ENCODE assay signal across 16 cellular contexts in the genomic region with DNA sequence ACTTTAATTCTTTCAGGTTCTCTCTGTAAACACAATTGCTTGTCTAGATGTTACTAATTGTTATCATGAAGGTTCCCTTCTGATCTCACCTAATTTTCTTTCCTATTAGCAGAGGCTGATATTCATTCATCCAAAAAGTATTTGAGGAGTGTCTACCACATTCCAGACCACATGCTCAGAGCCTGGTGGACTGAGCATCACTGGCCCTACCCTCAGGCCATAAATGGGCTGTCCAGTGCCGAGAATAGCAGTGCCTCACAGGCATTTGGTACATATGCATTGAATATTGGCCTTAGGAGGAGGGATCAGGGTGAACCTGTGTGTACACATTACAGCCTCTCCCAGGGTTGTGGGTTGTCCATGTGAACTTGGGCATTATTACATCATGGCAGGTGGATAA. TPM values are rescaled to one million over a fixed set of nuclear protein-coding genes. Genes with fewer than 3 reads are reported as not detected.
DNase-seq lines count a peak whose midpoint lies in the region; ATAC-seq, FAIRE-seq and TF ChIP-seq lines count a peak whose summit lies in the region.
"Had no signal": no experiment of that assay in that cellular context is flagged by ENCODE, and none has a peak within 500 bp of the region (broad histone marks: within the 10 kb centered on the region; RNA-seq: fewer than 3 reads in every experiment).

No MANE protein-coding gene starts in this region.

- H3K36me3 ChIP-seq in BJ (ENCODE audit: control insufficient read depth, insufficient read depth, low read length): no peaks in the 10 kb centered on the region
- H3K36me3 ChIP-seq in bronchial epithelial cell (ENCODE audit: control insufficient read depth, insufficient read depth, low read length): no peaks in the 10 kb centered on the region
- no peaks in the 10 kb centered on the region for H3K36me3 ChIP-seq in mucosa of descending colon (ENCODE audit: low read depth)
- no peaks in the 10 kb centered on the region for H3K36me3 ChIP-seq in heart left ventricle
- H3K36me3 ChIP-seq: right atrium auricular region, vagina had no signal

- no peak for FAIRE-seq in bronchial epithelial cell (lab: Jason Lieb, UNC)
- FAIRE-seq: frontal cortex had no signal

- WGBS in heart left ventricle, 4 donors: 82 to 100% (median 95%) methylated on average over 1 of the region's 1 CpG

- no peak for TF ChIP-seq POLR2A in heart left ventricle (IDR thresholded peaks at IDR 0.05)

- POLR2A ChIA-PET in BJ (lab: Charles Lee): no interaction called here

- CTCF ChIA-PET in BJ (lab: Yijun Ruan, JAX): interaction anchor here (0.9 to 2.0 kb wide), 2 partner anchors 18 to 139 kb away, joined by 3 to 11 read pairs; no protein-coding TSS in a partner anchor

- H3K4me3 ChIP-seq in BJ (ENCODE audit: low read depth, low read length) (no peak overlapping the region), bronchial epithelial cell (ENCODE audit: low read depth, low read length) (no peak overlapping the region), mucosa of descending colon (no peak overlapping the region), heart left ventricle (no peak overlapping the region)
- H3K4me3 ChIP-seq: right atrium auricular region, vagina had no signal

- H3K27ac ChIP-seq in caudate nucleus (ENCODE audit: low read depth, low read length) (no peak overlapping the region), heart left ventricle (no peak overlapping the region)
- H3K27ac ChIP-seq: HL-60, right atrium auricular region, vagina had no signal

- H3K4me1 ChIP-seq in mucosa of descending colon (ENCODE audit: low read depth): no peaks in the 10 kb centered on the region
- peaks cover 0 to 9% (median 2%) of the 10 kb centered on the region in 12 donors for H3K4me1 ChIP-seq in heart left ventricle
- H3K4me1 ChIP-seq: vagina had no signal

- peak; percentile 37 for DNase-seq in BJ (ENCODE audit: low read depth)
- DNase-seq in M059J (ENCODE audit: low read depth): peak; percentile 63
- peak; percentile 86 for DNase-seq in bronchial epithelial cell (ENCODE audit: low read depth)
- DNase-seq in mucosa of descending colon: no peak
- no peak for DNase-seq in NCI-H69 (lab: John Stamatoyannopoulos, UW)
- DNase-seq in caudate nucleus (lab: John Stamatoyannopoulos, UW): no peak
- DNase-seq in heart left ventricle: no peak
- DNase-seq: anterior cingulate cortex; H7; naive thymus-derived CD8-positive, alpha-beta T cell; stimulated activated naive CD4-positive, alpha-beta T cell had no signal

- intact Hi-C loops in mucosa of descending colon (cut with DNase I, micrococcal nuclease) (loop anchor here in 1 of 2 donors (10.0 kb wide), 1 partner anchor 372 kb away; no protein-coding TSS in a partner anchor), heart left ventricle (cut with DNase I) (loop anchor here in 5 of 10 donors (5.0 to 10.0 kb wide), 4 partner anchors 208 to 372 kb away; no protein-coding TSS in a partner anchor)

- ATAC-seq in mucosa of descending colon (peak; percentile 16), heart left ventricle (no peak), HG03378 (IDR thresholded peaks at IDR 0.05; ENCODE audit: unreplicated experiment) (no peak)
- ATAC-seq: naive thymus-derived CD8-positive, alpha-beta T cell had no signal

- no peaks in the 10 kb centered on the region for H3K27me3 ChIP-seq in BJ (ENCODE audit: control insufficient read depth, insufficient read depth, low read length)
- H3K27me3 ChIP-seq in bronchial epithelial cell (ENCODE audit: control insufficient read depth, insufficient read depth, low read length): no peaks in the 10 kb centered on the region
- H3K27me3 ChIP-seq in heart left ventricle: peaks cover 0 to 13% (median 0%) of the 10 kb centered on the region in 9 donors
- H3K27me3 ChIP-seq: right atrium auricular region, vagina had no signal

- H3K9me3 ChIP-seq in mucosa of descending colon (no peaks in the 10 kb centered on the region), heart left ventricle (no peaks in the 10 kb centered on the region)
- H3K9me3 ChIP-seq: right atrium auricular region, vagina had no signal

- no peak for TF ChIP-seq CTCF in BJ (IDR thresholded peaks at IDR 0.05; ENCODE audit: insufficient read depth, low read depth, low read length)
- no peak for TF ChIP-seq CTCF in bronchial epithelial cell (IDR thresholded peaks at IDR 0.05; ENCODE audit: insufficient read depth, low read length, severe bottlenecking)
- no peak for TF ChIP-seq CTCF in mucosa of descending colon (IDR thresholded peaks at IDR 0.05)
- no peak for TF ChIP-seq CTCF in heart left ventricle (IDR thresholded peaks at IDR 0.05)

RNA-seq across cellular contexts. Expression of a gene that starts 40.4 kb away (rescaled TPM):
- polyA plus RNA-seq in BJ (2011; rRNA removed): 76.0 and 85.4 TPM in 2 replicates
- 44.5 and 99.0 TPM in 2 replicates for polyA minus RNA-seq in BJ (2011; rRNA and poly(A)+ RNA removed)
- 112 and 114 TPM in 2 replicates for total RNA-seq in M059J (2014; rRNA removed; shearing (Covaris generic))
- total RNA-seq in bronchial epithelial cell: 160 and 202 TPM in 2 replicates
- total RNA-seq in mucosa of descending colon: 100 to 1,000 TPM in 2 of 3 donors, 10 to 100 TPM in 1; 82.3 to 142 (median 121) TPM
- 10 to 100 TPM; 34.6 to 51.0 (median 43.7) TPM for total RNA-seq in heart left ventricle
- 10 to 100 TPM; 14.1 to 39.6 TPM for polyA plus RNA-seq in heart left ventricle

RNA-seq across cellular contexts. Expression of a gene that starts 50.8 kb away (rescaled TPM):
- polyA plus RNA-seq in BJ (2011; rRNA removed) (54.5 and 75.1 TPM in 2 replicates), heart left ventricle (100 to 1,000 TPM in 1 of 2 donors, 10 to 100 TPM in 1; 66.4 to 130 TPM)
- polyA minus RNA-seq in BJ (2011; rRNA and poly(A)+ RNA removed): 6.8 and 9.9 TPM in 2 replicates
- 71.7 and 100 TPM in 2 replicates for total RNA-seq in M059J (2014; rRNA removed; shearing (Covaris generic))
- total RNA-seq in bronchial epithelial cell (17.1 and 25.3 TPM in 2 replicates), mucosa of descending colon (10 to 100 TPM; 65.4 to 76.1 (median 71.3) TPM), heart left ventricle (100 to 1,000 TPM in 7 of 9 donors, 10 to 100 TPM in 2; 38.5 to 153 (median 116) TPM)

Comparison
In these comparisons a context has a peak if more than half of its experiments do, and no peak if none do; other contexts are left out.
1. DNase-seq: peak in BJ (single experiment), M059J (single experiment) and bronchial epithelial cell (single experiment); none in mucosa of descending colon (0 of 3), NCI-H69 (single experiment), caudate nucleus (0 of 61) and heart left ventricle (0 of 5).